In genomic region chr7:138161600-138162081, GRCh38 we compare ENCODE assay signal across 8 cellular contexts.
DNase-seq lines count a peak whose midpoint lies in the region; ATAC-seq and TF ChIP-seq lines count a peak whose summit lies in the region.

No MANE protein-coding gene starts in this region.

- H3K9ac ChIP-seq in skeletal muscle satellite cell (ENCODE audit: low read depth, low read length), result no peak overlapping the region

- TF ChIP-seq CTCF in A673 (conservative IDR thresholded peaks at IDR 0.05; ENCODE audit: low read depth, low read length), result peak; percentile 72

- H3K4me3 ChIP-seq in A673 (ENCODE audit: low read depth, low read length, poor library complexity, severe bottlenecking), result no peak overlapping the region
- H3K4me3 ChIP-seq in right cardiac atrium (ENCODE audit: low read length), result no peak overlapping the region
- H3K4me3 ChIP-seq in skeletal muscle satellite cell (ENCODE audit: low read length), result no peak overlapping the region

- POLR2A ChIA-PET in A673 (lab: Charles Lee; ENCODE audit: low non-redundant PET), result no interaction called here

- no TSS peak for BruUV-seq in A673 (replicated peaks; lab: Mats Ljungman, UMichigan)

- H3K9me3 ChIP-seq in A673 (ENCODE audit: low read depth, low read length, poor library complexity, severe bottlenecking) (no peaks in the 10 kb centered on the region), right cardiac atrium (ENCODE audit: control insufficient read depth, low read length) (no peaks in the 10 kb centered on the region), skeletal muscle satellite cell (replicated peaks; ENCODE audit: low read length) (no peaks in the 10 kb centered on the region)

- H3K27ac ChIP-seq in A673 (ENCODE audit: low read depth, low read length, poor library complexity, severe bottlenecking), result no peak overlapping the region
- no peak overlapping the region for H3K27ac ChIP-seq in right cardiac atrium (ENCODE audit: low read length)

- H3K36me3 ChIP-seq in A673 (ENCODE audit: insufficient read depth, low read length, poor library complexity, severe bottlenecking), result no peaks in the 10 kb centered on the region
- H3K36me3 ChIP-seq in skeletal muscle satellite cell (ENCODE audit: insufficient read depth, low read length), result no peaks in the 10 kb centered on the region

- 16% methylated on average over 4 of the region's 4 CpGs for WGBS in right cardiac atrium

- intact Hi-C loops in A673 (cut with micrococcal nuclease; ENCODE audit: unreplicated experiment) (loop anchor here (1.0 to 10.0 kb wide), 4 partner anchors 257 to 703 kb away; no protein-coding TSS in a partner anchor), right cardiac atrium (cut with DNase I) (loop anchor here in 3 of 4 donors (5.0 kb wide), 1 partner anchor 576 kb away; no protein-coding TSS in a partner anchor)

- DNase-seq in A673 (ENCODE audit: low spot score) (peak; percentile 91), NCI-H1694 treated with DMSO at 0.1 percent for 48 hours (lab: John Stamatoyannopoulos, UW) (peak; percentile 96), T-helper 1 cell (peak; percentile 42 to 83 (median 70)), amniotic stem cell (lab: John Stamatoyannopoulos, UW) (peak; percentile 87), right cardiac atrium (peak; percentile 61 to 80 (median 78))

- ATAC-seq in GM18519 (IDR thresholded peaks at IDR 0.05; ENCODE audit: low FRiP score, unreplicated experiment), result peak; percentile 100
- peak; percentile 99 for ATAC-seq in HG03025 (IDR thresholded peaks at IDR 0.05; ENCODE audit: low FRiP score, unreplicated experiment)
- peak; percentile 74 to 84 for ATAC-seq in right cardiac atrium

- H3K4me2 ChIP-seq in skeletal muscle satellite cell (ENCODE audit: low read length), result peak overlapping the region; percentile 30

- no peaks in the 10 kb centered on the region for H3K4me1 ChIP-seq in A673 (ENCODE audit: insufficient read depth, low read length, poor library complexity, severe bottlenecking)
- H3K4me1 ChIP-seq in right cardiac atrium (ENCODE audit: control insufficient read depth, insufficient read depth, low read length), result no peaks in the 10 kb centered on the region
- H3K4me1 ChIP-seq in skeletal muscle satellite cell (ENCODE audit: control insufficient read depth, insufficient read depth, low read length), result no peaks in the 10 kb centered on the region

- H3K27me3 ChIP-seq in A673 (replicated peaks; ENCODE audit: insufficient read depth, low read depth, low read length, poor library complexity) (no peaks in the 10 kb centered on the region), right cardiac atrium (ENCODE audit: control insufficient read depth, insufficient read depth) (no peaks in the 10 kb centered on the region), skeletal muscle satellite cell (ENCODE audit: control insufficient read depth, insufficient read depth, low read length) (no peaks in the 10 kb centered on the region)

- CTCF ChIA-PET in A673 (lab: Charles Lee), result interaction anchor here (0.6 to 2.4 kb wide), 2 partner anchors 573 to 577 kb away, joined by 7 to 36 read pairs; no protein-coding TSS in a partner anchor
